In genomic region chr2:148812306-148812705, GRCh38 we compare ENCODE assay signal across 11 cellular contexts.
DNase-seq lines count a peak whose midpoint lies in the region; ATAC-seq and FAIRE-seq lines count a peak whose summit lies in the region.
"Had no signal": no experiment of that assay in that cellular context is flagged by ENCODE, and none has a peak within 500 bp of the region (broad histone marks: within the 10 kb centered on the region; RNA-seq: fewer than 3 reads in every experiment).

No MANE protein-coding gene starts in this region.

- peak; percentile 46 for FAIRE-seq in RCC 7860 (lab: Jason Lieb, UNC)

- H3K27ac Mint-ChIP-seq in activated naive CD4-positive, alpha-beta T cell treated with anti-CD3 and anti-CD28 coated beads, Interleukin-2, amount 50 U/mL, for 72 hours = no peak overlapping the region

- DNase-seq in EL (peak; percentile 60), RCC 7860 (ENCODE audit: low spot score) (peak; percentile 53), fibroblast of peridontal ligament (ENCODE audit: extremely low read depth) (peak; percentile 53), posterior vena cava (ENCODE audit: low spot score) (peak; percentile 82), NCI-H2107 (lab: John Stamatoyannopoulos, UW) (no peak), GF-D8 (lab: John Stamatoyannopoulos, UW) (no peak), T-helper 1 cell (no peak)
- DNase-seq in activated naive CD4-positive, alpha-beta T cell treated with anti-CD3 and anti-CD28 coated beads, Interleukin-2, amount 50 U/mL, for 72 hours (ENCODE audit: low spot score in 2 of 2) = no peak
- DNase-seq: activated CD4-positive, alpha-beta T cell treated with anti-CD3 and anti-CD28 coated beads, Interleukin-2, amount 50 U/mL, for 48 hours; NCI-H1436 treated with DMSO at 0.1 percent for 48 hours; SHP77 treated with DMSO at 0.1 percent for 48 hours had no signal

- H3K9me3 Mint-ChIP-seq in activated naive CD4-positive, alpha-beta T cell treated with anti-CD3 and anti-CD28 coated beads, Interleukin-2, amount 50 U/mL, for 72 hours = no peaks in the 10 kb centered on the region

- intact Hi-C loops in posterior vena cava (cut with DNase I) = no loop called here

- peaks cover 0 to 8% of the 10 kb centered on the region in 2 donors for H3K36me3 Mint-ChIP-seq in activated naive CD4-positive, alpha-beta T cell treated with anti-CD3 and anti-CD28 coated beads, Interleukin-2, amount 50 U/mL, for 72 hours

- no peak for ATAC-seq in activated naive CD4-positive, alpha-beta T cell treated with anti-CD3 and anti-CD28 coated beads, Interleukin-2, amount 50 U/mL, for 72 hours

Comparison
In these comparisons a context has a peak if more than half of its experiments do, and no peak if none do; other contexts are left out.
1. DNase-seq: peak in EL (single experiment), RCC 7860 (single experiment), fibroblast of peridontal ligament (single experiment) and posterior vena cava (single experiment); none in NCI-H2107 (single experiment), GF-D8 (single experiment), T-helper 1 cell (0 of 5) and activated naive CD4-positive, alpha-beta T cell treated with anti-CD3 and anti-CD28 coated beads, Interleukin-2, amount 50 U/mL, for 72 hours (0 of 2).